ENCODE assay signal across 18 cellular contexts in the genomic region with DNA sequence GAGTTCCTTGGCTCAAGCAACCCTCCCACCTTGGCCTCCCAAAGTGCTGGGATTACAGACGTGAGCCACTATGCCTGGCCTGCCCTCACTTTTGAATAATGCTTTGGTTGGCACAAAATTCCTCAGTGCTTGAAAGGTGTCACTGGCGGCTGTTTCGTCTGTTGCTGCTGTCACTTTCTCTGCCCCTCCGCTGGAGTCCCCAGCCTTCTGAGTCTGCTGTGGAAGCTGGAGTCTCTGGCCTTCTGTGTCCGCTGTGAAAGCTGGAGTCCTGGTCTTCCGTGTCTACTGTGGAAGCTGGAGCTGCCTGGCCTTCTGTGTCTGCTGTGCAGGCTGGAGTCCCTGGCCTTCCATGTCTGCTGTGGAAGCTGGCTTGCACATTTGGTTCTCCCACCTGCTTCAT. TPM values are rescaled to one million over a fixed set of nuclear protein-coding genes. Genes with fewer than 3 reads are reported as not detected.
"Had no signal": no experiment of that assay in that cellular context is flagged by ENCODE, and none has a peak within 500 bp of the region (broad histone marks: within the 10 kb centered on the region; RNA-seq: fewer than 3 reads in every experiment).

No MANE protein-coding gene starts in this region.

- ATAC-seq: stimulated activated naive CD8-positive, alpha-beta T cell treated with anti-CD3 and anti-CD28 coated beads, Interleukin-15, amount 100 ng/mL, for 72 hours had no signal

- H3K36me3 ChIP-seq: breast epithelium, esophagus squamous epithelium, upper lobe of right lung had no signal

- H3K4me1 ChIP-seq: breast epithelium, testis, upper lobe of right lung had no signal

- H3K4me3 ChIP-seq: breast epithelium, esophagus squamous epithelium, mucosa of descending colon, testis, upper lobe of right lung had no signal

- H3K27ac ChIP-seq: breast epithelium, esophagus squamous epithelium, testis, upper lobe of right lung had no signal

- H3K9me3 Mint-ChIP-seq: activated naive CD4-positive, alpha-beta T cell treated with anti-CD3 and anti-CD28 coated beads, Interleukin-2, amount 50 U/mL, for 24 hours; nephron had no signal

- H3K9me3 ChIP-seq: breast epithelium, esophagus squamous epithelium, mucosa of descending colon, testis, upper lobe of right lung had no signal

- DNase-seq: activated CD4-positive, alpha-beta T cell treated with anti-CD3 and anti-CD28 coated beads for 1 hour; activated CD8-positive, alpha-beta memory T cell treated with anti-CD3 and anti-CD28 coated beads for 24 hours; anterior cingulate cortex; esophagus squamous epithelium; foreskin fibroblast; glutamatergic neuron; mucosa of descending colon; stimulated activated CD4-positive, alpha-beta T cell treated with anti-CD3 and anti-CD28 coated beads, Interleukin-4, amount 100 ng/mL, for 24 hours; stimulated activated naive CD8-positive, alpha-beta T cell treated with anti-CD3 and anti-CD28 coated beads, Interleukin-15, amount 100 ng/mL, for 72 hours; T1000; testis; upper lobe of right lung had no signal

- H3K27ac Mint-ChIP-seq: activated T-helper 2 cell treated with anti-CD3 and anti-CD28 coated beads, Interferon-gamma antibody, Interleukin-2, Interleukin-4, amounts not matched to agents 10 μg/mL and 5 μg/mL and 100 μg/mL, durations not matched to agents 14 hours and 24 hours and 36 hours had no signal

- H3K27me3 ChIP-seq: breast epithelium, testis had no signal

- H3K36me3 Mint-ChIP-seq: activated naive CD4-positive, alpha-beta T cell treated with anti-CD3 and anti-CD28 coated beads, Interleukin-2, amount 50 U/mL, for 24 hours had no signal

RNA-seq across cellular contexts. Expression of a gene that starts 4.9 kb away (rescaled TPM):
- total RNA-seq: activated T-helper 2 cell treated with anti-CD3 and anti-CD28 coated beads, Interferon-gamma antibody, Interleukin-2, Interleukin-4, amounts not matched to agents 10 μg/mL and 5 μg/mL and 100 μg/mL, durations not matched to agents 14 hours and 24 hours and 36 hours; breast epithelium; esophagus squamous epithelium; mammary epithelial cell; mucosa of descending colon; omental fat pad; testis; upper lobe of right lung had no signal
- polyA plus RNA-seq: mammary epithelial cell had no signal

RNA-seq across cellular contexts. Expression of a gene that starts 8.1 kb away (rescaled TPM):
- total RNA-seq: activated T-helper 2 cell treated with anti-CD3 and anti-CD28 coated beads, Interferon-gamma antibody, Interleukin-2, Interleukin-4, amounts not matched to agents 10 μg/mL and 5 μg/mL and 100 μg/mL, durations not matched to agents 14 hours and 24 hours and 36 hours; breast epithelium; esophagus squamous epithelium; mammary epithelial cell; mucosa of descending colon; omental fat pad; testis; upper lobe of right lung had no signal
- polyA plus RNA-seq: mammary epithelial cell had no signal

RNA-seq across cellular contexts. Expression of a gene that starts 18.3 kb away (rescaled TPM):
- total RNA-seq: activated T-helper 2 cell treated with anti-CD3 and anti-CD28 coated beads, Interferon-gamma antibody, Interleukin-2, Interleukin-4, amounts not matched to agents 10 μg/mL and 5 μg/mL and 100 μg/mL, durations not matched to agents 14 hours and 24 hours and 36 hours; breast epithelium; esophagus squamous epithelium; mammary epithelial cell; mucosa of descending colon; omental fat pad; testis; upper lobe of right lung had no signal
- polyA plus RNA-seq: mammary epithelial cell had no signal

RNA-seq across cellular contexts. Expression of a gene that starts 31.9 kb away (rescaled TPM):
- total RNA-seq: activated T-helper 2 cell treated with anti-CD3 and anti-CD28 coated beads, Interferon-gamma antibody, Interleukin-2, Interleukin-4, amounts not matched to agents 10 μg/mL and 5 μg/mL and 100 μg/mL, durations not matched to agents 14 hours and 24 hours and 36 hours; breast epithelium; esophagus squamous epithelium; mammary epithelial cell; mucosa of descending colon; omental fat pad; testis; upper lobe of right lung had no signal
- polyA plus RNA-seq: mammary epithelial cell had no signal
